11 cellular contexts compared by ENCODE assay signal in the genomic region with DNA sequence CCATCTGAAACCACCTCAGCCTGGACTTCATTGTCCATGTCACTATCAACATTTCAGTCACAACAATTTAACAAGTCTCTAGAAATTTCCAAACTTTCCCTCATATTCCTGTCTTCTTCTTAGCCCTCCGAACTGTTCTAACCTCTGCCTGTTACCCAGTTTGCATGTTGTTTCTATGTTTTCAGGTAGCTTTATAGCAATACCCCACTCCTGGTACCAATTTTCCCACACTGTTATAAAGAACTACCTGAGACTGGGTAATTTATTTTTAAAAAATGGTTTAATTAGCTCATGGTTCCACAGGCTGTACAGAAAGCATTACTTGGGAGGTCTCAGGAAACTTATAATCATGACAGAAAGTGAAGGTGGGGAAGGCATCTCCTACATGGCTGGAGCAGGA.
"Had no signal": no experiment of that assay in that cellular context is flagged by ENCODE, and none has a peak within 500 bp of the region (broad histone marks: within the 10 kb centered on the region; RNA-seq: fewer than 3 reads in every experiment).

No MANE protein-coding gene starts in this region.

- H3K4me2 ChIP-seq: GM23338 had no signal

- DNase-seq: GM23248, GOT3, H7, H9, HCEC 1CT, HFFc6 had no signal

- ATAC-seq: GM23338, HCT116 had no signal

- H2AFZ ChIP-seq: GM23248, GM23338 had no signal

- H3K27ac ChIP-seq: GM23248 had no signal

- H3K4me3 ChIP-seq: GM23248, GM23338, HAP-1 had no signal

- H3K36me3 ChIP-seq: HAP-1 had no signal

- H3K9ac ChIP-seq: GM23248 had no signal

- H3K9me3 ChIP-seq: HAP-1 had no signal

- FAIRE-seq: H1, H54 had no signal

- H3K4me1 ChIP-seq: HAP-1 had no signal
